Comparison of ENCODE assay signal across 11 cellular contexts in the genomic region with DNA sequence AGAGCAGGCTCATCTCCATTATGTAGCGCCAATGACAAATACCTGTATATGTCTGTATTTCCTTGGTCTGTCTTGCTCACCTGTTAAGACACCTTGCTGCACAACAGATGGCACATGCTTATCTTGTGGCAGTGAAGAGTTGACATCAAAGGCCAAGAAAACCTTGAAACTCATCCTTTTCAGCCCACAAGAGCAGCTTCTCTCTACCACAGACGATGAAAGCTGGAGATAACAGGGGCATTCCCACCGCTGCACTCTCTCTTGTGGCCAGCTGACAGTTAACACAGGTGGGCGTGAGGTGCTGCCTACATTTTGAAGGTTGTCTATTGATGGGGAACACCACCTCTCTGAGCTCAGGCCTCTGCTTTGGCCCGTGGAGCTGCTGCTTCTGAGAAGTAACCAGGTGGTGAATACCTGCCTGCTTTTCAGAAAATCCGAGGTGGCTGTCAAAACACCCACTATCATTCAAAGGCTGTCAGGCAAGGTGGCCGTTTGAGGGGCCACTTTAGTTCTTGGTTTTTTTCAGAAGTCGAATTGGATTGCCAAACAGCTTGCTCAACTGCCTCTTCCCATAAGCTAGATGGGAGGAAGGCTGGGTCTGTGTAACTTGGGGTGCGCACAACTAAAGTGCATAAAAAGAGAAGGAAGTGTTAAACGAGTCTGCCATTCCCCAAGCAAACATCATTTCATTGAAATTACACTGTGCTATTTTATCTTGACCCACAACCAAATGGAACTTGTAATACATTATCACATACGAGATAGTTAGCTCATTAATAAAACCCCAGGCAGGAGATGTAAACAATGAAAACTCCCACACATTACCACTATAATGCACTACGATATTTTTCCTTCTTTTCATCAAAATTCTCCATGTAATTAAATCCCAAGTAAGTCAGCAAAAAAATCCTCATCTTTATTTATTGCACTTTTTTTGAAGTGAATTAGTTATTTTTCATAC.
DNase-seq lines count a peak whose midpoint lies in the region; ATAC-seq lines count a peak whose summit lies in the region.
"Had no signal": no experiment of that assay in that cellular context is flagged by ENCODE, and none has a peak within 500 bp of the region (broad histone marks: within the 10 kb centered on the region; RNA-seq: fewer than 3 reads in every experiment).

No MANE protein-coding gene starts in this region.

- H3K27me3 ChIP-seq in right cardiac atrium (ENCODE audit: control insufficient read depth, insufficient read depth) = no peaks in the 10 kb centered on the region

- DNase-seq in NAMALWA (ENCODE audit: low spot score) (peak; percentile 15), NCI-H1105 (lab: John Stamatoyannopoulos, UW) (no peak), right cardiac atrium (no peak)
- peak; percentile 2 for DNase-seq in activated T-helper 1 cell treated with anti-CD3 and anti-CD28 coated beads, Interleukin-12 subunit alpha, Interleukin-12 subunit beta, Interleukin-2, Interleukin-4 antibody, amounts not matched to agents 30 ng/mL and 10 ng/mL and 1 ng/mL, durations not matched to agents 14 hours and 24 hours and 36 hours (ENCODE audit: low spot score)
- peak; percentile 2 to 13 for DNase-seq in stimulated activated CD8-positive, alpha-beta memory T cell treated with anti-CD3 and anti-CD28 coated beads, Interleukin-2, amount 100 ng/mL, for 48 hours (ENCODE audit: low read depth in 2 of 2)
- DNase-seq: kidney glomerular epithelial cell, NCI-H187 had no signal

- H3K9me3 ChIP-seq in right cardiac atrium (ENCODE audit: control insufficient read depth, low read length) = no peaks in the 10 kb centered on the region

- no peak overlapping the region for H3K4me3 Mint-ChIP-seq in activated T-helper 1 cell treated with anti-CD3 and anti-CD28 coated beads, Interleukin-12 subunit alpha, Interleukin-12 subunit beta, Interleukin-2, Interleukin-4 antibody, amounts not matched to agents 30 ng/mL and 10 ng/mL and 1 ng/mL, durations not matched to agents 14 hours and 24 hours and 36 hours

- H3K27me3 Mint-ChIP-seq in activated T-helper 1 cell treated with anti-CD3 and anti-CD28 coated beads, Interleukin-12 subunit alpha, Interleukin-12 subunit beta, Interleukin-2, Interleukin-4 antibody, amounts not matched to agents 30 ng/mL and 10 ng/mL and 1 ng/mL, durations not matched to agents 14 hours and 24 hours and 36 hours (ENCODE audit: insufficient read depth) = peaks cover 42% of the 10 kb centered on the region

- H3K4me3 ChIP-seq in right cardiac atrium (ENCODE audit: low read length) = no peak overlapping the region

- 58% methylated on average over 12 of the region's 12 CpGs for WGBS in right cardiac atrium

- H3K36me3 Mint-ChIP-seq in activated T-helper 1 cell treated with anti-CD3 and anti-CD28 coated beads, Interleukin-12 subunit alpha, Interleukin-12 subunit beta, Interleukin-2, Interleukin-4 antibody, amounts not matched to agents 30 ng/mL and 10 ng/mL and 1 ng/mL, durations not matched to agents 14 hours and 24 hours and 36 hours (ENCODE audit: low read depth) = no peaks in the 10 kb centered on the region

- H3K4me1 Mint-ChIP-seq in activated T-helper 1 cell treated with anti-CD3 and anti-CD28 coated beads, Interleukin-12 subunit alpha, Interleukin-12 subunit beta, Interleukin-2, Interleukin-4 antibody, amounts not matched to agents 30 ng/mL and 10 ng/mL and 1 ng/mL, durations not matched to agents 14 hours and 24 hours and 36 hours (ENCODE audit: low read depth) = no peaks in the 10 kb centered on the region

- H3K27ac ChIP-seq in right cardiac atrium (ENCODE audit: low read length) = no peak overlapping the region

- no peaks in the 10 kb centered on the region for H3K4me1 ChIP-seq in right cardiac atrium (ENCODE audit: control insufficient read depth, insufficient read depth, low read length)

- ATAC-seq in HG02571 (IDR thresholded peaks at IDR 0.05; ENCODE audit: unreplicated experiment) = peak; percentile 77
- ATAC-seq in GM19455 (IDR thresholded peaks at IDR 0.05; ENCODE audit: unreplicated experiment) = no peak
- ATAC-seq in GM18870 (IDR thresholded peaks at IDR 0.05; ENCODE audit: unreplicated experiment) = no peak
- ATAC-seq in right cardiac atrium = no peak
- ATAC-seq: HCT116 had no signal

- intact Hi-C loops in activated T-helper 1 cell treated with anti-CD3 and anti-CD28 coated beads, Interleukin-12 subunit alpha, Interleukin-12 subunit beta, Interleukin-2, Interleukin-4 antibody, amounts not matched to agents 30 ng/mL and 10 ng/mL and 1 ng/mL, durations not matched to agents 14 hours and 24 hours and 36 hours (cut with micrococcal nuclease) = no loop called here
- intact Hi-C loops in right cardiac atrium (cut with DNase I) = no loop called here

- H3K27ac Mint-ChIP-seq in activated T-helper 1 cell treated with anti-CD3 and anti-CD28 coated beads, Interleukin-12 subunit alpha, Interleukin-12 subunit beta, Interleukin-2, Interleukin-4 antibody, amounts not matched to agents 30 ng/mL and 10 ng/mL and 1 ng/mL, durations not matched to agents 14 hours and 24 hours and 36 hours = no peak overlapping the region

- H3K9me3 Mint-ChIP-seq in activated T-helper 1 cell treated with anti-CD3 and anti-CD28 coated beads, Interleukin-12 subunit alpha, Interleukin-12 subunit beta, Interleukin-2, Interleukin-4 antibody, amounts not matched to agents 30 ng/mL and 10 ng/mL and 1 ng/mL, durations not matched to agents 14 hours and 24 hours and 36 hours = no peaks in the 10 kb centered on the region

Comparison
In these comparisons a context has a peak if more than half of its experiments do, and no peak if none do; other contexts are left out.
1. DNase-seq: peak in NAMALWA (single experiment), activated T-helper 1 cell treated with anti-CD3 and anti-CD28 coated beads, Interleukin-12 subunit alpha, Interleukin-12 subunit beta, Interleukin-2, Interleukin-4 antibody, amounts not matched to agents 30 ng/mL and 10 ng/mL and 1 ng/mL, durations not matched to agents 14 hours and 24 hours and 36 hours (single experiment) and stimulated activated CD8-positive, alpha-beta memory T cell treated with anti-CD3 and anti-CD28 coated beads, Interleukin-2, amount 100 ng/mL, for 48 hours (2 of 2); none in NCI-H1105 (single experiment) and right cardiac atrium (0 of 3).